Comparison of ENCODE assay signal across 1 cellular context in the genomic region with DNA sequence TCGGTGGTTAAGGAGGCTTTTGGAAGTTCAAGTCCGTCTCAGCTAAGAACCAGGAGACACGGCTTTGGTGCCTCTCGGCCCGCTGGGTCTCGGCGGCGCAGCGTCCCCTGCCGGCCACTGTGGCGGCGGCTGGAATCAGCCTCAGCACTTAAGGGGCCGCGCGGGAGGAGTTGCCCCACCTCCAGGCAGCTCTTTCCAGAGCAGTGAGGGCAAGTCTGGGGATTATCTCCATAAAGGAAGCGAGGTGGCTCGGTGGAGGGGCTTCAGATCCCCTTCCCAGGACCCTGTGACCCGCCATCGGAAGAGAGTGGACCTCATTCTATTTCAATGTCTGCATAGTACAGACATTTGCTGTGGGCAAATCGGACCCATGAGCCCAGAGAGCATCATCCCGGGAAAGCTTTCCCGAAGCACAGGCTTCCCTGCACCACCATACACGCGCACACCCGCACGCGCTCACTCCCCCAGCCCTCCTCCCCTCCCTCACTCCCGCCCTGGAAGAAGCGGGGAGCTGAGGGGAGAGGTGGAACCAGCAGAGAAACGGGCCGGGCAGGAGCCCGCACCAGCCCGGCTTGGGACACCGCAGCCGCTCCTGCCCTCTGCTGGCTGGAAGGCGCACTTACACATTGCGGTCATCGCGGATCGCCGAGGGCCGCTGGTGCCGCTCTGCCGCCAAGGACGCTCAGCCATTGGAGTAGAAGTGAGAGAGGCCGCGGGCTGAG.
A peak's percentile ranks its signal among the peaks of the same experiment; 100 is the strongest.
TF ChIP-seq lines count a peak whose summit lies in the region.

No MANE protein-coding gene starts in this region.

TF ChIP-seq in K562, 482 proteins besides CTCF, POLR2A, EP300 and RAD21 (continues in another document):
- TF ChIP-seq RBM22 (IDR thresholded peaks at IDR 0.05; ENCODE audit: low read depth, low read length, poor library complexity, severe bottlenecking) = no peak
- TF ChIP-seq GATAD2A (IDR thresholded peaks at IDR 0.05) = no peak
- 0 out of 2 replicates have a peak, but pooled peaks have one; percentile 4 for TF ChIP-seq L3MBTL2 (IDR thresholded peaks at IDR 0.05)
- no peak for TF ChIP-seq MYNN (IDR thresholded peaks at IDR 0.05)
- no peak for TF ChIP-seq MYNN (CRISPR knock-in tag; IDR thresholded peaks at IDR 0.05)
- TF ChIP-seq POLR2G (IDR thresholded peaks at IDR 0.05; ENCODE audit: low read depth, low read length) = peak; percentile 49; the same call in 1 of the 2 replicates
- TF ChIP-seq IRF2 (CRISPR knock-in tag; IDR thresholded peaks at IDR 0.05) = no peak
- TF ChIP-seq, protein P1, sequence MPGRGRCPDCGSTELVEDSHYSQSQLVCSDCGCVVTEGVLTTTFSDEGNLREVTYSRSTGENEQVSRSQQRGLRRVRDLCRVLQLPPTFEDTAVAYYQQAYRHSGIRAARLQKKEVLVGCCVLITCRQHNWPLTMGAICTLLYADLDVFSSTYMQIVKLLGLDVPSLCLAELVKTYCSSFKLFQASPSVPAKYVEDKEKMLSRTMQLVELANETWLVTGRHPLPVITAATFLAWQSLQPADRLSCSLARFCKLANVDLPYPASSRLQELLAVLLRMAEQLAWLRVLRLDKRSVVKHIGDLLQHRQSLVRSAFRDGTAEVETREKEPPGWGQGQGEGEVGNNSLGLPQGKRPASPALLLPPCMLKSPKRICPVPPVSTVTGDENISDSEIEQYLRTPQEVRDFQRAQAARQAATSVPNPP (IDR thresholded peaks at IDR 0.05; ENCODE audit: borderline replicate concordance, insufficient read depth, insufficient read length) = no peak
- no peak for TF ChIP-seq NCOA2 (IDR thresholded peaks at IDR 0.05; ENCODE audit: partially characterized antibody in 2 of 2)
- TF ChIP-seq, protein P2, sequence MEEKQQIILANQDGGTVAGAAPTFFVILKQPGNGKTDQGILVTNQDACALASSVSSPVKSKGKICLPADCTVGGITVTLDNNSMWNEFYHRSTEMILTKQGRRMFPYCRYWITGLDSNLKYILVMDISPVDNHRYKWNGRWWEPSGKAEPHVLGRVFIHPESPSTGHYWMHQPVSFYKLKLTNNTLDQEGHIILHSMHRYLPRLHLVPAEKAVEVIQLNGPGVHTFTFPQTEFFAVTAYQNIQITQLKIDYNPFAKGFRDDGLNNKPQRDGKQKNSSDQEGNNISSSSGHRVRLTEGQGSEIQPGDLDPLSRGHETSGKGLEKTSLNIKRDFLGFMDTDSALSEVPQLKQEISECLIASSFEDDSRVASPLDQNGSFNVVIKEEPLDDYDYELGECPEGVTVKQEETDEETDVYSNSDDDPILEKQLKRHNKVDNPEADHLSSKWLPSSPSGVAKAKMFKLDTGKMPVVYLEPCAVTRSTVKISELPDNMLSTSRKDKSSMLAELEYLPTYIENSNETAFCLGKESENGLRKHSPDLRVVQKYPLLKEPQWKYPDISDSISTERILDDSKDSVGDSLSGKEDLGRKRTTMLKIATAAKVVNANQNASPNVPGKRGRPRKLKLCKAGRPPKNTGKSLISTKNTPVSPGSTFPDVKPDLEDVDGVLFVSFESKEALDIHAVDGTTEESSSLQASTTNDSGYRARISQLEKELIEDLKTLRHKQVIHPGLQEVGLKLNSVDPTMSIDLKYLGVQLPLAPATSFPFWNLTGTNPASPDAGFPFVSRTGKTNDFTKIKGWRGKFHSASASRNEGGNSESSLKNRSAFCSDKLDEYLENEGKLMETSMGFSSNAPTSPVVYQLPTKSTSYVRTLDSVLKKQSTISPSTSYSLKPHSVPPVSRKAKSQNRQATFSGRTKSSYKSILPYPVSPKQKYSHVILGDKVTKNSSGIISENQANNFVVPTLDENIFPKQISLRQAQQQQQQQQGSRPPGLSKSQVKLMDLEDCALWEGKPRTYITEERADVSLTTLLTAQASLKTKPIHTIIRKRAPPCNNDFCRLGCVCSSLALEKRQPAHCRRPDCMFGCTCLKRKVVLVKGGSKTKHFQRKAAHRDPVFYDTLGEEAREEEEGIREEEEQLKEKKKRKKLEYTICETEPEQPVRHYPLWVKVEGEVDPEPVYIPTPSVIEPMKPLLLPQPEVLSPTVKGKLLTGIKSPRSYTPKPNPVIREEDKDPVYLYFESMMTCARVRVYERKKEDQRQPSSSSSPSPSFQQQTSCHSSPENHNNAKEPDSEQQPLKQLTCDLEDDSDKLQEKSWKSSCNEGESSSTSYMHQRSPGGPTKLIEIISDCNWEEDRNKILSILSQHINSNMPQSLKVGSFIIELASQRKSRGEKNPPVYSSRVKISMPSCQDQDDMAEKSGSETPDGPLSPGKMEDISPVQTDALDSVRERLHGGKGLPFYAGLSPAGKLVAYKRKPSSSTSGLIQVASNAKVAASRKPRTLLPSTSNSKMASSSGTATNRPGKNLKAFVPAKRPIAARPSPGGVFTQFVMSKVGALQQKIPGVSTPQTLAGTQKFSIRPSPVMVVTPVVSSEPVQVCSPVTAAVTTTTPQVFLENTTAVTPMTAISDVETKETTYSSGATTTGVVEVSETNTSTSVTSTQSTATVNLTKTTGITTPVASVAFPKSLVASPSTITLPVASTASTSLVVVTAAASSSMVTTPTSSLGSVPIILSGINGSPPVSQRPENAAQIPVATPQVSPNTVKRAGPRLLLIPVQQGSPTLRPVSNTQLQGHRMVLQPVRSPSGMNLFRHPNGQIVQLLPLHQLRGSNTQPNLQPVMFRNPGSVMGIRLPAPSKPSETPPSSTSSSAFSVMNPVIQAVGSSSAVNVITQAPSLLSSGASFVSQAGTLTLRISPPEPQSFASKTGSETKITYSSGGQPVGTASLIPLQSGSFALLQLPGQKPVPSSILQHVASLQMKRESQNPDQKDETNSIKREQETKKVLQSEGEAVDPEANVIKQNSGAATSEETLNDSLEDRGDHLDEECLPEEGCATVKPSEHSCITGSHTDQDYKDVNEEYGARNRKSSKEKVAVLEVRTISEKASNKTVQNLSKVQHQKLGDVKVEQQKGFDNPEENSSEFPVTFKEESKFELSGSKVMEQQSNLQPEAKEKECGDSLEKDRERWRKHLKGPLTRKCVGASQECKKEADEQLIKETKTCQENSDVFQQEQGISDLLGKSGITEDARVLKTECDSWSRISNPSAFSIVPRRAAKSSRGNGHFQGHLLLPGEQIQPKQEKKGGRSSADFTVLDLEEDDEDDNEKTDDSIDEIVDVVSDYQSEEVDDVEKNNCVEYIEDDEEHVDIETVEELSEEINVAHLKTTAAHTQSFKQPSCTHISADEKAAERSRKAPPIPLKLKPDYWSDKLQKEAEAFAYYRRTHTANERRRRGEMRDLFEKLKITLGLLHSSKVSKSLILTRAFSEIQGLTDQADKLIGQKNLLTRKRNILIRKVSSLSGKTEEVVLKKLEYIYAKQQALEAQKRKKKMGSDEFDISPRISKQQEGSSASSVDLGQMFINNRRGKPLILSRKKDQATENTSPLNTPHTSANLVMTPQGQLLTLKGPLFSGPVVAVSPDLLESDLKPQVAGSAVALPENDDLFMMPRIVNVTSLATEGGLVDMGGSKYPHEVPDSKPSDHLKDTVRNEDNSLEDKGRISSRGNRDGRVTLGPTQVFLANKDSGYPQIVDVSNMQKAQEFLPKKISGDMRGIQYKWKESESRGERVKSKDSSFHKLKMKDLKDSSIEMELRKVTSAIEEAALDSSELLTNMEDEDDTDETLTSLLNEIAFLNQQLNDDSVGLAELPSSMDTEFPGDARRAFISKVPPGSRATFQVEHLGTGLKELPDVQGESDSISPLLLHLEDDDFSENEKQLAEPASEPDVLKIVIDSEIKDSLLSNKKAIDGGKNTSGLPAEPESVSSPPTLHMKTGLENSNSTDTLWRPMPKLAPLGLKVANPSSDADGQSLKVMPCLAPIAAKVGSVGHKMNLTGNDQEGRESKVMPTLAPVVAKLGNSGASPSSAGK (IDR thresholded peaks at IDR 0.05) = no peak
- TF ChIP-seq TCF7L2 (IDR thresholded peaks at IDR 0.05; ENCODE audit: low read depth, low read length) = no peak
- no peak for TF ChIP-seq ZFP30 (CRISPR knock-in tag; IDR thresholded peaks at IDR 0.05; ENCODE audit: borderline replicate concordance)
- TF ChIP-seq BCOR (IDR thresholded peaks at IDR 0.05) = no peak
- TF ChIP-seq, protein P3, sequence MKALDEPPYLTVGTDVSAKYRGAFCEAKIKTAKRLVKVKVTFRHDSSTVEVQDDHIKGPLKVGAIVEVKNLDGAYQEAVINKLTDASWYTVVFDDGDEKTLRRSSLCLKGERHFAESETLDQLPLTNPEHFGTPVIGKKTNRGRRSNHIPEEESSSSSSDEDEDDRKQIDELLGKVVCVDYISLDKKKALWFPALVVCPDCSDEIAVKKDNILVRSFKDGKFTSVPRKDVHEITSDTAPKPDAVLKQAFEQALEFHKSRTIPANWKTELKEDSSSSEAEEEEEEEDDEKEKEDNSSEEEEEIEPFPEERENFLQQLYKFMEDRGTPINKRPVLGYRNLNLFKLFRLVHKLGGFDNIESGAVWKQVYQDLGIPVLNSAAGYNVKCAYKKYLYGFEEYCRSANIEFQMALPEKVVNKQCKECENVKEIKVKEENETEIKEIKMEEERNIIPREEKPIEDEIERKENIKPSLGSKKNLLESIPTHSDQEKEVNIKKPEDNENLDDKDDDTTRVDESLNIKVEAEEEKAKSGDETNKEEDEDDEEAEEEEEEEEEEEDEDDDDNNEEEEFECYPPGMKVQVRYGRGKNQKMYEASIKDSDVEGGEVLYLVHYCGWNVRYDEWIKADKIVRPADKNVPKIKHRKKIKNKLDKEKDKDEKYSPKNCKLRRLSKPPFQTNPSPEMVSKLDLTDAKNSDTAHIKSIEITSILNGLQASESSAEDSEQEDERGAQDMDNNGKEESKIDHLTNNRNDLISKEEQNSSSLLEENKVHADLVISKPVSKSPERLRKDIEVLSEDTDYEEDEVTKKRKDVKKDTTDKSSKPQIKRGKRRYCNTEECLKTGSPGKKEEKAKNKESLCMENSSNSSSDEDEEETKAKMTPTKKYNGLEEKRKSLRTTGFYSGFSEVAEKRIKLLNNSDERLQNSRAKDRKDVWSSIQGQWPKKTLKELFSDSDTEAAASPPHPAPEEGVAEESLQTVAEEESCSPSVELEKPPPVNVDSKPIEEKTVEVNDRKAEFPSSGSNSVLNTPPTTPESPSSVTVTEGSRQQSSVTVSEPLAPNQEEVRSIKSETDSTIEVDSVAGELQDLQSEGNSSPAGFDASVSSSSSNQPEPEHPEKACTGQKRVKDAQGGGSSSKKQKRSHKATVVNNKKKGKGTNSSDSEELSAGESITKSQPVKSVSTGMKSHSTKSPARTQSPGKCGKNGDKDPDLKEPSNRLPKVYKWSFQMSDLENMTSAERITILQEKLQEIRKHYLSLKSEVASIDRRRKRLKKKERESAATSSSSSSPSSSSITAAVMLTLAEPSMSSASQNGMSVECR (CRISPR knock-in tag; IDR thresholded peaks at IDR 0.05) = no peak
- no peak for TF ChIP-seq ZNF57 (CRISPR knock-in tag; IDR thresholded peaks at IDR 0.05)
- TF ChIP-seq, protein P4, sequence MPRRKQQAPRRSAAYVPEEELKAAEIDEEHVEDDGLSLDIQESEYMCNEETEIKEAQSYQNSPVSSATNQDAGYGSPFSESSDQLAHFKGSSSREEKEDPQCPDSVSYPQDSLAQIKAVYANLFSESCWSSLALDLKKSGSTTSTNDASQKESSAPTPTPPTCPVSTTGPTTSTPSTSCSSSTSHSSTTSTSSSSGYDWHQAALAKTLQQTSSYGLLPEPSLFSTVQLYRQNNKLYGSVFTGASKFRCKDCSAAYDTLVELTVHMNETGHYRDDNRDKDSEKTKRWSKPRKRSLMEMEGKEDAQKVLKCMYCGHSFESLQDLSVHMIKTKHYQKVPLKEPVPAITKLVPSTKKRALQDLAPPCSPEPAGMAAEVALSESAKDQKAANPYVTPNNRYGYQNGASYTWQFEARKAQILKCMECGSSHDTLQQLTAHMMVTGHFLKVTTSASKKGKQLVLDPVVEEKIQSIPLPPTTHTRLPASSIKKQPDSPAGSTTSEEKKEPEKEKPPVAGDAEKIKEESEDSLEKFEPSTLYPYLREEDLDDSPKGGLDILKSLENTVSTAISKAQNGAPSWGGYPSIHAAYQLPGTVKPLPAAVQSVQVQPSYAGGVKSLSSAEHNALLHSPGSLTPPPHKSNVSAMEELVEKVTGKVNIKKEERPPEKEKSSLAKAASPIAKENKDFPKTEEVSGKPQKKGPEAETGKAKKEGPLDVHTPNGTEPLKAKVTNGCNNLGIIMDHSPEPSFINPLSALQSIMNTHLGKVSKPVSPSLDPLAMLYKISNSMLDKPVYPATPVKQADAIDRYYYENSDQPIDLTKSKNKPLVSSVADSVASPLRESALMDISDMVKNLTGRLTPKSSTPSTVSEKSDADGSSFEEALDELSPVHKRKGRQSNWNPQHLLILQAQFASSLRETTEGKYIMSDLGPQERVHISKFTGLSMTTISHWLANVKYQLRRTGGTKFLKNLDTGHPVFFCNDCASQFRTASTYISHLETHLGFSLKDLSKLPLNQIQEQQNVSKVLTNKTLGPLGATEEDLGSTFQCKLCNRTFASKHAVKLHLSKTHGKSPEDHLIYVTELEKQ (CRISPR knock-in tag; IDR thresholded peaks at IDR 0.05) = no peak
- no peak; the same call in 1 of the 2 replicates for TF ChIP-seq KLF13 (tag; IDR thresholded peaks at IDR 0.05; ENCODE audit: borderline replicate concordance, low read depth)
- TF ChIP-seq, protein P5, sequence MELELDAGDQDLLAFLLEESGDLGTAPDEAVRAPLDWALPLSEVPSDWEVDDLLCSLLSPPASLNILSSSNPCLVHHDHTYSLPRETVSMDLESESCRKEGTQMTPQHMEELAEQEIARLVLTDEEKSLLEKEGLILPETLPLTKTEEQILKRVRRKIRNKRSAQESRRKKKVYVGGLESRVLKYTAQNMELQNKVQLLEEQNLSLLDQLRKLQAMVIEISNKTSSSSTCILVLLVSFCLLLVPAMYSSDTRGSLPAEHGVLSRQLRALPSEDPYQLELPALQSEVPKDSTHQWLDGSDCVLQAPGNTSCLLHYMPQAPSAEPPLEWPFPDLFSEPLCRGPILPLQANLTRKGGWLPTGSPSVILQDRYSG (tag; conservative IDR thresholded peaks at IDR 0.05; ENCODE audit: low read depth) = no peak
- no peak for TF ChIP-seq MECOM (CRISPR knock-in tag; IDR thresholded peaks at IDR 0.05)
- no peak for TF ChIP-seq CC2D1A (IDR thresholded peaks at IDR 0.05)
- no peak for TF ChIP-seq KAT2B (IDR thresholded peaks at IDR 0.05; ENCODE audit: low read depth, low read length)
- TF ChIP-seq XRCC5 (IDR thresholded peaks at IDR 0.05; ENCODE audit: low read depth, low read length) = peak; percentile 72
- TF ChIP-seq ATF1 (CRISPR knock-in tag; IDR thresholded peaks at IDR 0.05) = no peak
- TF ChIP-seq ATF1 (tag; IDR thresholded peaks at IDR 0.05) = 0 out of 2 replicates have a peak, but pooled peaks have one; percentile 15
- TF ChIP-seq TOE1 (IDR thresholded peaks at IDR 0.05; ENCODE audit: borderline replicate concordance) = no peak
- no peak for TF ChIP-seq TOE1 (CRISPR knock-in tag; IDR thresholded peaks at IDR 0.05; ENCODE audit: borderline replicate concordance, low read depth)
- no peak for TF ChIP-seq GTF2E2 (tag; IDR thresholded peaks at IDR 0.05)
- no peak for TF ChIP-seq ZNF766 (CRISPR knock-in tag; conservative IDR thresholded peaks at IDR 0.05)
- no peak for TF ChIP-seq WHSC1 (IDR thresholded peaks at IDR 0.05; ENCODE audit: low read length)
- TF ChIP-seq RBM25 (IDR thresholded peaks at IDR 0.05; ENCODE audit: low read depth, low read length, severe bottlenecking) = no peak
- TF ChIP-seq LARP7 (IDR thresholded peaks at IDR 0.05) = no peak
- TF ChIP-seq, protein P6, sequence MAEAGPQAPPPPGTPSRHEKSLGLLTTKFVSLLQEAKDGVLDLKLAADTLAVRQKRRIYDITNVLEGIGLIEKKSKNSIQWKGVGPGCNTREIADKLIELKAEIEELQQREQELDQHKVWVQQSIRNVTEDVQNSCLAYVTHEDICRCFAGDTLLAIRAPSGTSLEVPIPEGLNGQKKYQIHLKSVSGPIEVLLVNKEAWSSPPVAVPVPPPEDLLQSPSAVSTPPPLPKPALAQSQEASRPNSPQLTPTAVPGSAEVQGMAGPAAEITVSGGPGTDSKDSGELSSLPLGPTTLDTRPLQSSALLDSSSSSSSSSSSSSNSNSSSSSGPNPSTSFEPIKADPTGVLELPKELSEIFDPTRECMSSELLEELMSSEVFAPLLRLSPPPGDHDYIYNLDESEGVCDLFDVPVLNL (CRISPR knock-in tag; IDR thresholded peaks at IDR 0.05; ENCODE audit: low read depth) = no peak
